ENCODE assay signal across 10 cellular contexts in genomic region chr7:39754326-39755120, GRCh38.
A peak's percentile ranks its signal among the peaks of the same experiment; 100 is the strongest.
DNase-seq lines count a peak whose midpoint lies in the region; FAIRE-seq and TF ChIP-seq lines count a peak whose summit lies in the region.
"Had no signal": no experiment of that assay in that cellular context is flagged by ENCODE, and none has a peak within 500 bp of the region (broad histone marks: within the 10 kb centered on the region; RNA-seq: fewer than 3 reads in every experiment).

No MANE protein-coding gene starts in this region.

- H3K4me2 ChIP-seq in GM23248 (ENCODE audit: unreplicated experiment), result peak overlapping the region; percentile 51
- H3K4me2 ChIP-seq in SK-N-SH, result peak overlapping the region; percentile 63

- peak overlapping the region; percentile 56 for H3K9ac ChIP-seq in GM23248
- peak overlapping the region; percentile 43; the same call in 1 of the 2 replicates for H3K9ac ChIP-seq in SK-N-SH

- no peaks in the 10 kb centered on the region for H3K79me2 ChIP-seq in GM23248 (ENCODE audit: insufficient read depth)
- peaks cover 15% of the 10 kb centered on the region; the same call in 1 of the 2 replicates for H3K79me2 ChIP-seq in SK-N-SH (ENCODE audit: insufficient read depth)

- H3K9me2 ChIP-seq in GM23248 (ENCODE audit: insufficient read depth) (no peaks in the 10 kb centered on the region), SK-N-SH (no peaks in the 10 kb centered on the region)

- no peak for TF ChIP-seq EP300 in SK-N-SH (IDR thresholded peaks at IDR 0.05; ENCODE audit: borderline replicate concordance in 1 of 2, low read depth in 1 of 2, low read length in 1 of 2)

- 44 to 45% methylated on average over 17 of the region's 17 CpGs for WGBS in GM23248 (ENCODE audit: low coverage in 1 of 2, low lambda C conversion rate in 2 of 2, missing lambda C conversion rate in 2 of 2), 2 experiments
- WGBS in SK-N-SH (ENCODE audit: low lambda C conversion rate), result 77% methylated on average over 17 of the region's 17 CpGs

- no peaks in the 10 kb centered on the region for H3K9me3 ChIP-seq in GM23248 (ENCODE audit: low read depth)
- no peaks in the 10 kb centered on the region for H3K9me3 ChIP-seq in SK-N-SH

- H3F3A ChIP-seq in GM23248 (ENCODE audit: insufficient read depth) (peaks cover 19% of the 10 kb centered on the region; the same call in 1 of the 2 replicates), SK-N-SH (replicated peaks; ENCODE audit: insufficient read depth) (peaks cover 34% of the 10 kb centered on the region)

- H3K4me1 ChIP-seq in GM23248 (ENCODE audit: insufficient read depth), result peaks cover 14% of the 10 kb centered on the region
- peaks cover 5 to 13% of the 10 kb centered on the region in 2 experiments; a peak in 1 of 4 replicates for H3K4me1 ChIP-seq in SK-N-SH (ENCODE audit: control insufficient read depth in 1 of 2, insufficient read depth in 2 of 2, low read depth in 1 of 2, low read length in 1 of 2)

- H3K27ac ChIP-seq in GM23248 (peak overlapping the region; percentile 76), SK-N-SH (ENCODE audit: low read depth in 2 of 2, low read length in 1 of 2) (peak overlapping the region; percentile 8 to 79; a peak in 3 of 4 replicates)

- TF ChIP-seq CTCF in SK-N-SH (IDR thresholded peaks at IDR 0.05), result no peak; the same call in 1 of the 2 replicates

- H3K4me3 ChIP-seq in GM23248 (peak overlapping the region; percentile 51), SK-N-SH (ENCODE audit: low read depth in 2 of 2, low read length in 1 of 2) (no peak overlapping the region; a peak in 1 of 4 replicates), skeletal muscle cell (ENCODE audit: low read depth, low read length) (no peak overlapping the region)

- TF ChIP-seq POLR2A in GM12892 (IDR thresholded peaks at IDR 0.05; ENCODE audit: low read depth, low read length), result no peak

- H2AFZ ChIP-seq in GM23248 (peak overlapping the region; percentile 70), SK-N-SH (ENCODE audit: low read depth) (peak overlapping the region; percentile 29; the same call in 1 of the 2 replicates)

- CTCF ChIA-PET in SK-N-SH (lab: Yijun Ruan, JAX), result interaction anchor here (0.7 to 28.1 kb wide), 4 partner anchors 8 to 176 kb away, joined by 3 to 563 read pairs (median 18); no protein-coding TSS in a partner anchor

- no peaks in the 10 kb centered on the region for H4K20me1 ChIP-seq in GM23248 (ENCODE audit: insufficient read depth)
- no peaks in the 10 kb centered on the region for H4K20me1 ChIP-seq in SK-N-SH (ENCODE audit: insufficient read depth)

- no peaks in the 10 kb centered on the region for H3K36me3 ChIP-seq in GM23248 (ENCODE audit: low read depth)
- no peaks in the 10 kb centered on the region for H3K36me3 ChIP-seq in SK-N-SH (replicated peaks in 1 of 2; ENCODE audit: control insufficient read depth in 1 of 2, insufficient read depth in 2 of 2, low read length in 1 of 2)

- TF ChIP-seq RAD21 in SK-N-SH (IDR thresholded peaks at IDR 0.05; ENCODE audit: low read length), result no peak

- POLR2A ChIA-PET in SK-N-SH (lab: Yijun Ruan, JAX), result no interaction called here

- in situ Hi-C loops in GM23248 (cut with MboI), result no loop called here

- FAIRE-seq in GM12892 (lab: Jason Lieb, UNC), result no peak

- no peaks in the 10 kb centered on the region for H3K27me3 ChIP-seq in GM23248 (replicated peaks; ENCODE audit: insufficient read depth)
- H3K27me3 ChIP-seq in SK-N-SH (ENCODE audit: insufficient read depth), result no peaks in the 10 kb centered on the region

- peak; percentile 72 for DNase-seq in GM23248
- DNase-seq in SK-N-SH, result no peak
- peak; percentile 77 for DNase-seq in fibroblast of peridontal ligament (ENCODE audit: extremely low read depth)
- DNase-seq in skeletal muscle cell (ENCODE audit: low read depth), result peak; percentile 30
- DNase-seq in NCI-H526 (lab: John Stamatoyannopoulos, UW), result no peak
- no peak for DNase-seq in GM12892 (ENCODE audit: insufficient read length)
- DNase-seq in inferior parietal cortex (ENCODE audit: extremely low spot score), result no peak
- DNase-seq in NCI-H1092 (lab: John Stamatoyannopoulos, UW), result no peak
- DNase-seq: central memory CD4-positive, alpha-beta T cell; NCI-H1105 had no signal

TF ChIP-seq in SK-N-SH, 30 proteins besides CTCF, POLR2A, EP300 and RAD21:
- TF ChIP-seq PBX3 (IDR thresholded peaks at IDR 0.05), result peak; percentile 84
- TF ChIP-seq NFIC (IDR thresholded peaks at IDR 0.05; ENCODE audit: borderline replicate concordance), result no peak
- no peak for TF ChIP-seq SIN3A (IDR thresholded peaks at IDR 0.05; ENCODE audit: borderline replicate concordance, low read depth, low read length)
- TF ChIP-seq MEF2A (IDR thresholded peaks at IDR 0.05; ENCODE audit: borderline replicate concordance, low read depth), result 0 out of 2 replicates have a peak, but pooled peaks have one; percentile 43
- peak; percentile 4; the same call in 1 of the 2 replicates for TF ChIP-seq JUND (IDR thresholded peaks at IDR 0.05)
- TF ChIP-seq SMC3 (IDR thresholded peaks at IDR 0.05; ENCODE audit: low read depth, low read length), result no peak

Comparison
In these comparisons a context has a peak if more than half of its experiments do, and no peak if none do; other contexts are left out.
1. DNase-seq: peak in GM23248 (single experiment), fibroblast of peridontal ligament (single experiment) and skeletal muscle cell (single experiment); none in SK-N-SH (single experiment), NCI-H526 (0 of 2), GM12892 (single experiment), inferior parietal cortex (single experiment) and NCI-H1092 (single experiment).